29 cellular contexts compared by ENCODE assay signal in the genomic region with DNA sequence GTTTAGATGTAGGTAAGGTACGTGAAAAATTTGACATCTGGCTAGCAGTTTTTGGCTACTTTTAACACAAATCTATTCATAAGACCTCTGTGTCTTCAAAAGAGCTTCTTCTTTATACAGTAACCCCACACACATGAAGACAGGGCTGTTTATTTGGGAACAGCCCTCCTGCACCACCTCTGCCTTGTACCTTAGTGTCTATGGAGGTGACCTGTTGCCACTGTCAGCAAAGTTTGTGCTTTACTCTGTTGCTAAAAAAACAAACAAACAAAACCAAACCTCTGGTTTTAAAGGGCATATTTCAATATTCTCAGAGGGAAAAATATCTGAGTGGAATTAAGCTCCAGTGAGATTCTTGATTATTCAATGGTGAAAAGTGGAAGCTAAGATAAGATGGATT.
"Had no signal": no experiment of that assay in that cellular context is flagged by ENCODE, and none has a peak within 500 bp of the region (broad histone marks: within the 10 kb centered on the region; RNA-seq: fewer than 3 reads in every experiment).

No MANE protein-coding gene starts in this region.

- H3K4me1 ChIP-seq: colonic mucosa, esophagus squamous epithelium, heart left ventricle, left lung, lower lobe of right lung had no signal

- FAIRE-seq: endometrium, kidney had no signal

- H3K27me3 Mint-ChIP-seq: dendritic cell treated with granulocyte-macrophage colony-stimulating factor and Interleukin-4, amounts not matched to agents 40 ng/mL and 50 ng/mL, for 4 days; effector memory CD8-positive, alpha-beta T cell; naive B cell had no signal

- H3K27me3 ChIP-seq: colonic mucosa, esophagus squamous epithelium, gastrocnemius medialis, hepatocyte, left lung had no signal

- H3K4me3 ChIP-seq: colonic mucosa, esophagus squamous epithelium, gastrocnemius medialis, heart left ventricle, hepatocyte, left lung, lower lobe of right lung, mucosa of descending colon had no signal

- H3K4me1 Mint-ChIP-seq: immature natural killer cell; naive B cell; naive thymus-derived CD8-positive, alpha-beta T cell had no signal

- H3K9me3 Mint-ChIP-seq: dendritic cell treated with granulocyte-macrophage colony-stimulating factor and Interleukin-4, amounts not matched to agents 40 ng/mL and 50 ng/mL, for 4 days; endodermal cell; naive B cell; naive thymus-derived CD8-positive, alpha-beta T cell had no signal

- DNase-seq: colonic mucosa; cortex of kidney; effector CD8-positive, alpha-beta T cell; effector memory CD8-positive, alpha-beta T cell; endodermal cell; erythroblast; esophagus squamous epithelium; foreskin fibroblast; foreskin melanocyte; gastrocnemius medialis; heart left ventricle; hypothalamus; immature natural killer cell; islet precursor cell; kidney; kidney glomerular epithelial cell; left colon; left lung; left ventricle myocardium superior; lower lobe of right lung; mesenchymal stem cell; mucosa of descending colon; naive B cell; naive thymus-derived CD8-positive, alpha-beta T cell had no signal

- H3K36me3 Mint-ChIP-seq: immature natural killer cell; naive B cell; naive thymus-derived CD8-positive, alpha-beta T cell had no signal

- H3K79me2 ChIP-seq: hepatocyte had no signal

- H3K4me3 Mint-ChIP-seq: dendritic cell treated with granulocyte-macrophage colony-stimulating factor and Interleukin-4, amounts not matched to agents 40 ng/mL and 50 ng/mL, for 4 days; effector memory CD8-positive, alpha-beta T cell; endodermal cell; immature natural killer cell; naive B cell; naive thymus-derived CD8-positive, alpha-beta T cell had no signal

- H3K9me3 ChIP-seq: colonic mucosa, esophagus squamous epithelium, gastrocnemius medialis, heart left ventricle, left lung, lower lobe of right lung, mucosa of descending colon had no signal

- H3K27ac Mint-ChIP-seq: dendritic cell treated with granulocyte-macrophage colony-stimulating factor and Interleukin-4, amounts not matched to agents 40 ng/mL and 50 ng/mL, for 4 days; effector memory CD8-positive, alpha-beta T cell; endodermal cell; immature natural killer cell; naive thymus-derived CD8-positive, alpha-beta T cell had no signal

- H3K4me2 ChIP-seq: hepatocyte had no signal

- ATAC-seq: effector memory CD8-positive, alpha-beta T cell; esophagus mucosa; gastrocnemius medialis; heart left ventricle; left colon; left lung; left ventricle myocardium superior; lower lobe of right lung; mucosa of descending colon; naive thymus-derived CD8-positive, alpha-beta T cell had no signal

- H3K36me3 ChIP-seq: colonic mucosa, esophagus squamous epithelium, gastrocnemius medialis, heart left ventricle, left lung, lower lobe of right lung had no signal

- H3K27ac ChIP-seq: colonic mucosa, epithelial cell of prostate, esophagus squamous epithelium, gastrocnemius medialis, heart left ventricle, hepatocyte, left lung, lower lobe of right lung had no signal

- H2AFZ ChIP-seq: hepatocyte had no signal
